Comparison of ENCODE assay signal across 1 cellular context in the genomic region with DNA sequence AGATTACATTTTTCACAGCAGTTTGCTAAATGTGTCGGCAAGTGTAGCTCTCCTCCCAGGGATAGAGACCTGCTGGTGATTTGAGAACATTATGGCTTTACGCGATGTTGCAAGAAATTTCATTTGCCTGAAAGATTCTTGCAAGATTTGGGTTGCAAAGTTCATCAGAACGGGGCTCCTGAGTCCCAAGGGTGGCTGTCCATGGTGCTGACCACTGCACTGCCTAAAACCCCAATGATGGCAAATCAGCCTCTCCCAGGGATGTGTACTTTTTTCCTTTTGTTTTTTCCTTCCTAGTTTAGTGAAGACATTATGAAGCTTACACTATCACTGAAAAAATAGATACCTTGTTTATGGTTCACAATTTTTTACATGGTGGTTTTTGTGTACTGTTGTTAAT.
TF ChIP-seq lines count a peak whose summit lies in the region.

No MANE protein-coding gene starts in this region.

TF ChIP-seq in HepG2, 621 proteins besides CTCF, POLR2A, EP300 and RAD21 (continued from another document and continues in another):
- TF ChIP-seq, protein P1, sequence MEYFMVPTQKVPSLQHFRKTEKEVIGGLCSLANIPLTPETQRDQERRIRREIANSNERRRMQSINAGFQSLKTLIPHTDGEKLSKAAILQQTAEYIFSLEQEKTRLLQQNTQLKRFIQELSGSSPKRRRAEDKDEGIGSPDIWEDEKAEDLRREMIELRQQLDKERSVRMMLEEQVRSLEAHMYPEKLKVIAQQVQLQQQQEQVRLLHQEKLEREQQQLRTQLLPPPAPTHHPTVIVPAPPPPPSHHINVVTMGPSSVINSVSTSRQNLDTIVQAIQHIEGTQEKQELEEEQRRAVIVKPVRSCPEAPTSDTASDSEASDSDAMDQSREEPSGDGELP (IDR thresholded peaks at IDR 0.05; ENCODE audit: borderline replicate concordance, low read depth): no peak
- TF ChIP-seq ZNF562 (CRISPR knock-in tag; IDR thresholded peaks at IDR 0.05; ENCODE audit: borderline replicate concordance) (no peak), ZNF33B (CRISPR knock-in tag; IDR thresholded peaks at IDR 0.05) (no peak), RARA (CRISPR knock-in tag; IDR thresholded peaks at IDR 0.05) (no peak), KMT2A (CRISPR knock-in tag; IDR thresholded peaks at IDR 0.05) (no peak), KDM2A (CRISPR knock-in tag; IDR thresholded peaks at IDR 0.05; ENCODE audit: borderline replicate concordance, low read depth) (0 out of 2 replicates have a peak, but pooled peaks have one; percentile 22), ZSCAN9 (CRISPR knock-in tag; IDR thresholded peaks at IDR 0.05; ENCODE audit: borderline replicate concordance) (peak; percentile 53; the same call in 1 of the 2 replicates), ZNF639 (CRISPR knock-in tag; conservative IDR thresholded peaks at IDR 0.05) (no peak), SMAD3 (CRISPR knock-in tag; IDR thresholded peaks at IDR 0.05) (no peak), MIER2 (CRISPR knock-in tag; IDR thresholded peaks at IDR 0.05) (peak; percentile 96), ZNF569 (CRISPR knock-in tag; IDR thresholded peaks at IDR 0.05; ENCODE audit: borderline replicate concordance) (no peak), SMAD9 (CRISPR knock-in tag; IDR thresholded peaks at IDR 0.05) (no peak), SIN3B (IDR thresholded peaks at IDR 0.05; ENCODE audit: low read length) (no peak), DPF2 (CRISPR knock-in tag; IDR thresholded peaks at IDR 0.05; ENCODE audit: borderline replicate concordance, low read depth) (no peak), SUZ12 (IDR thresholded peaks at IDR 0.05; ENCODE audit: low read depth, low read length) (no peak), PRPF4 (IDR thresholded peaks at IDR 0.05; ENCODE audit: low read depth, low read length, poor library complexity, severe bottlenecking) (no peak), ZNF740 (CRISPR knock-in tag; IDR thresholded peaks at IDR 0.05) (no peak), ZMYM4 (CRISPR knock-in tag; IDR thresholded peaks at IDR 0.05) (no peak), SP2 (CRISPR knock-in tag; IDR thresholded peaks at IDR 0.05) (no peak), ZNF326 (CRISPR knock-in tag; IDR thresholded peaks at IDR 0.05; ENCODE audit: borderline replicate concordance) (no peak), KMT2B (CRISPR knock-in tag; IDR thresholded peaks at IDR 0.05) (0 out of 2 replicates have a peak, but pooled peaks have one; percentile 28), ZBTB39 (CRISPR knock-in tag; IDR thresholded peaks at IDR 0.05) (no peak), ZNF574 (CRISPR knock-in tag; IDR thresholded peaks at IDR 0.05) (peak; percentile 29; the same call in 1 of the 2 replicates), CBX5 (CRISPR knock-in tag; IDR thresholded peaks at IDR 0.05; ENCODE audit: borderline replicate concordance) (no peak), TGIF2 (CRISPR knock-in tag; IDR thresholded peaks at IDR 0.05) (0 out of 2 replicates have a peak, but pooled peaks have one; percentile 34), EED (CRISPR knock-in tag; IDR thresholded peaks at IDR 0.05) (no peak)
- TF ChIP-seq, protein P2, sequence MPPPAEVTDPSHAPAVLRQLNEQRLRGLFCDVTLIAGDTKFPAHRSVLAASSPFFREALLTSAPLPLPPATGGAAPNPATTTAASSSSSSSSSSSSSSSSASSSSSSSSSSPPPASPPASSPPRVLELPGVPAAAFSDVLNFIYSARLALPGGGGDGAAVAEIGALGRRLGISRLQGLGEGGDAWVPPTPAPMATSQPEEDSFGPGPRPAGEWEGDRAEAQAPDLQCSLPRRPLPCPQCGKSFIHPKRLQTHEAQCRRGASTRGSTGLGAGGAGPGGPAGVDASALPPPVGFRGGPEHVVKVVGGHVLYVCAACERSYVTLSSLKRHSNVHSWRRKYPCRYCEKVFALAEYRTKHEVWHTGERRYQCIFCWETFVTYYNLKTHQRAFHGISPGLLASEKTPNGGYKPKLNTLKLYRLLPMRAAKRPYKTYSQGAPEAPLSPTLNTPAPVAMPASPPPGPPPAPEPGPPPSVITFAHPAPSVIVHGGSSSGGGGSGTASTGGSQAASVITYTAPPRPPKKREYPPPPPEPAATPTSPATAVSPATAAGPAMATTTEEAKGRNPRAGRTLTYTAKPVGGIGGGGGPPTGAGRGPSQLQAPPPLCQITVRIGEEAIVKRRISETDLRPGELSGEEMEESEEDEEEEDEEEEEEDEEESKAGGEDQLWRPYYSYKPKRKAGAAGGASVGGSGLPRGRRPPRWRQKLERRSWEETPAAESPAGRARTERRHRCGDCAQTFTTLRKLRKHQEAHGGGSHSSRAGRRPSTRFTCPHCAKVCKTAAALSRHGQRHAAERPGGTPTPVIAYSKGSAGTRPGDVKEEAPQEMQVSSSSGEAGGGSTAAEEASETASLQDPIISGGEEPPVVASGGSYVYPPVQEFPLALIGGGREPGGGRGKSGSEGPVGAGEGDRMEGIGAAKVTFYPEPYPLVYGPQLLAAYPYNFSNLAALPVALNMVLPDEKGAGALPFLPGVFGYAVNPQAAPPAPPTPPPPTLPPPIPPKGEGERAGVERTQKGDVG (CRISPR knock-in tag; IDR thresholded peaks at IDR 0.05; ENCODE audit: borderline replicate concordance): no peak
- TF ChIP-seq, protein P3, sequence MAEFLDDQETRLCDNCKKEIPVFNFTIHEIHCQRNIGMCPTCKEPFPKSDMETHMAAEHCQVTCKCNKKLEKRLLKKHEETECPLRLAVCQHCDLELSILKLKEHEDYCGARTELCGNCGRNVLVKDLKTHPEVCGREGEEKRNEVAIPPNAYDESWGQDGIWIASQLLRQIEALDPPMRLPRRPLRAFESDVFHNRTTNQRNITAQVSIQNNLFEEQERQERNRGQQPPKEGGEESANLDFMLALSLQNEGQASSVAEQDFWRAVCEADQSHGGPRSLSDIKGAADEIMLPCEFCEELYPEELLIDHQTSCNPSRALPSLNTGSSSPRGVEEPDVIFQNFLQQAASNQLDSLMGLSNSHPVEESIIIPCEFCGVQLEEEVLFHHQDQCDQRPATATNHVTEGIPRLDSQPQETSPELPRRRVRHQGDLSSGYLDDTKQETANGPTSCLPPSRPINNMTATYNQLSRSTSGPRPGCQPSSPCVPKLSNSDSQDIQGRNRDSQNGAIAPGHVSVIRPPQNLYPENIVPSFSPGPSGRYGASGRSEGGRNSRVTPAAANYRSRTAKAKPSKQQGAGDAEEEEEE (CRISPR knock-in tag; IDR thresholded peaks at IDR 0.05; ENCODE audit: borderline replicate concordance): no peak
- TF ChIP-seq, protein P4, sequence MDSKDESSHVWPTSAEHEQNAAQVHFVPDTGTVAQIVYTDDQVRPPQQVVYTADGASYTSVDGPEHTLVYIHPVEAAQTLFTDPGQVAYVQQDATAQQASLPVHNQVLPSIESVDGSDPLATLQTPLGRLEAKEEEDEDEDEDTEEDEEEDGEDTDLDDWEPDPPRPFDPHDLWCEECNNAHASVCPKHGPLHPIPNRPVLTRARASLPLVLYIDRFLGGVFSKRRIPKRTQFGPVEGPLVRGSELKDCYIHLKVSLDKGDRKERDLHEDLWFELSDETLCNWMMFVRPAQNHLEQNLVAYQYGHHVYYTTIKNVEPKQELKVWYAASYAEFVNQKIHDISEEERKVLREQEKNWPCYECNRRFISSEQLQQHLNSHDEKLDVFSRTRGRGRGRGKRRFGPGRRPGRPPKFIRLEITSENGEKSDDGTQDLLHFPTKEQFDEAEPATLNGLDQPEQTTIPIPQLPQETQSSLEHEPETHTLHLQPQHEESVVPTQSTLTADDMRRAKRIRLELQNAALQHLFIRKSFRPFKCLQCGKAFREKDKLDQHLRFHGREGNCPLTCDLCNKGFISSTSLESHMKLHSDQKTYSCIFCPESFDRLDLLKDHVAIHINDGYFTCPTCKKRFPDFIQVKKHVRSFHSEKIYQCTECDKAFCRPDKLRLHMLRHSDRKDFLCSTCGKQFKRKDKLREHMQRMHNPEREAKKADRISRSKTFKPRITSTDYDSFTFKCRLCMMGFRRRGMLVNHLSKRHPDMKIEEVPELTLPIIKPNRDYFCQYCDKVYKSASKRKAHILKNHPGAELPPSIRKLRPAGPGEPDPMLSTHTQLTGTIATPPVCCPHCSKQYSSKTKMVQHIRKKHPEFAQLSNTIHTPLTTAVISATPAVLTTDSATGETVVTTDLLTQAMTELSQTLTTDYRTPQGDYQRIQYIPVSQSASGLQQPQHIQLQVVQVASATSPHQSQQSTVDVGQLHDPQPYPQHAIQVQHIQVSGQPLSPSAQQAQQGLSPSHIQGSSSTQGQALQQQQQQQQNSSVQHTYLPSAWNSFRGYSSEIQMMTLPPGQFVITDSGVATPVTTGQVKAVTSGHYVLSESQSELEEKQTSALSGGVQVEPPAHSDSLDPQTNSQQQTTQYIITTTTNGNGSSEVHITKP (CRISPR knock-in tag; IDR thresholded peaks at IDR 0.05; ENCODE audit: low read depth): no peak
- TF ChIP-seq, protein P5, sequence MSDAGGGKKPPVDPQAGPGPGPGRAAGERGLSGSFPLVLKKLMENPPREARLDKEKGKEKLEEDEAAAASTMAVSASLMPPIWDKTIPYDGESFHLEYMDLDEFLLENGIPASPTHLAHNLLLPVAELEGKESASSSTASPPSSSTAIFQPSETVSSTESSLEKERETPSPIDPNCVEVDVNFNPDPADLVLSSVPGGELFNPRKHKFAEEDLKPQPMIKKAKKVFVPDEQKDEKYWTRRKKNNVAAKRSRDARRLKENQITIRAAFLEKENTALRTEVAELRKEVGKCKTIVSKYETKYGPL (CRISPR knock-in tag; IDR thresholded peaks at IDR 0.05): 0 out of 2 replicates have a peak, but pooled peaks have one; percentile 49
- TF ChIP-seq, protein P6, sequence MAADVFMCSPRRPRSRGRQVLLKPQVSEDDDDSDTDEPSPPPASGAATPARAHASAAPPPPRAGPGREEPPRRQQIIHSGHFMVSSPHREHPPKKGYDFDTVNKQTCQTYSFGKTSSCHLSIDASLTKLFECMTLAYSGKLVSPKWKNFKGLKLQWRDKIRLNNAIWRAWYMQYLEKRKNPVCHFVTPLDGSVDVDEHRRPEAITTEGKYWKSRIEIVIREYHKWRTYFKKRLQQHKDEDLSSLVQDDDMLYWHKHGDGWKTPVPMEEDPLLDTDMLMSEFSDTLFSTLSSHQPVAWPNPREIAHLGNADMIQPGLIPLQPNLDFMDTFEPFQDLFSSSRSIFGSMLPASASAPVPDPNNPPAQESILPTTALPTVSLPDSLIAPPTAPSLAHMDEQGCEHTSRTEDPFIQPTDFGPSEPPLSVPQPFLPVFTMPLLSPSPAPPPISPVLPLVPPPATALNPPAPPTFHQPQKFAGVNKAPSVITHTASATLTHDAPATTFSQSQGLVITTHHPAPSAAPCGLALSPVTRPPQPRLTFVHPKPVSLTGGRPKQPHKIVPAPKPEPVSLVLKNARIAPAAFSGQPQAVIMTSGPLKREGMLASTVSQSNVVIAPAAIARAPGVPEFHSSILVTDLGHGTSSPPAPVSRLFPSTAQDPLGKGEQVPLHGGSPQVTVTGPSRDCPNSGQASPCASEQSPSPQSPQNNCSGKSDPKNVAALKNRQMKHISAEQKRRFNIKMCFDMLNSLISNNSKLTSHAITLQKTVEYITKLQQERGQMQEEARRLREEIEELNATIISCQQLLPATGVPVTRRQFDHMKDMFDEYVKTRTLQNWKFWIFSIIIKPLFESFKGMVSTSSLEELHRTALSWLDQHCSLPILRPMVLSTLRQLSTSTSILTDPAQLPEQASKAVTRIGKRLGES (CRISPR knock-in tag; IDR thresholded peaks at IDR 0.05; ENCODE audit: borderline replicate concordance): no peak
